Comparison of ENCODE assay signal across 10 cellular contexts in genomic region chr3:134236505-134236904, GRCh38. TPM values are rescaled to one million over a fixed set of nuclear protein-coding genes. Genes with fewer than 3 reads are reported as not detected.
DNase-seq lines count a peak whose midpoint lies in the region; ATAC-seq and TF ChIP-seq lines count a peak whose summit lies in the region.
"Had no signal": no experiment of that assay in that cellular context is flagged by ENCODE, and none has a peak within 500 bp of the region (broad histone marks: within the 10 kb centered on the region; RNA-seq: fewer than 3 reads in every experiment).

No MANE protein-coding gene starts in this region.

- no peaks in the 10 kb centered on the region for H3K9me3 ChIP-seq in transverse colon
- H3K9me3 ChIP-seq in mesenchymal stem cell (ENCODE audit: control insufficient read depth, low read length), result no peaks in the 10 kb centered on the region

- H4K91ac ChIP-seq in mesenchymal stem cell (ENCODE audit: low read length), result no peak overlapping the region

- in situ Hi-C loops in transverse colon (cut with MboI; ENCODE audit: low pct_ligation_motif_present in 1 of 4, low pct_unique_long_range_greater_than_20kb in 1 of 4, low sequenced_read_pairs in 3 of 4), result no loop called here

- H3K14ac ChIP-seq in mesenchymal stem cell (ENCODE audit: low read length in 2 of 2), result no peak overlapping the region

- peaks cover 2% of the 10 kb centered on the region for H3K79me1 ChIP-seq in mesenchymal stem cell (replicated peaks; ENCODE audit: low read length, poor library complexity, severe bottlenecking)

- no peak overlapping the region for H4K8ac ChIP-seq in mesenchymal stem cell (ENCODE audit: low read length)

- intact Hi-C loops in activated CD8-positive, alpha-beta T cell treated with anti-CD3 and anti-CD28 coated beads for 36 hours (cut with micrococcal nuclease), result no loop called here
- intact Hi-C loops in Right ventricle myocardium superior (cut with DNase I) (no loop called here), transverse colon (cut with DNase I; ENCODE audit: low total_unique reads) (no loop called here)

- no peak overlapping the region for H2AFZ ChIP-seq in mesenchymal stem cell (ENCODE audit: low read depth, low read length)

- H3K4me3 ChIP-seq in transverse colon, result no peak overlapping the region
- no peak overlapping the region for H3K4me3 ChIP-seq in mesenchymal stem cell (ENCODE audit: insufficient read depth in 1 of 2, low read depth in 1 of 2, low read length in 2 of 2)

- TF ChIP-seq POLR2A in transverse colon (IDR thresholded peaks at IDR 0.05), result no peak

- H2BK120ac ChIP-seq in mesenchymal stem cell (ENCODE audit: low read depth, low read length), result no peak overlapping the region

- H3K27me3 ChIP-seq in transverse colon (no peaks in the 10 kb centered on the region), mesenchymal stem cell (ENCODE audit: control insufficient read depth in 1 of 2, insufficient read depth in 1 of 2, low read length in 2 of 2) (no peaks in the 10 kb centered on the region)

- WGBS in transverse colon (ENCODE audit: low coverage in 1 of 2), 2 donors, result 38 to 46% methylated on average over 2 of the region's 2 CpGs
- 100% methylated on average over 1 of the region's 2 CpGs for WGBS in mesenchymal stem cell

- no peak for DNase-seq in activated CD8-positive, alpha-beta T cell treated with anti-CD3 and anti-CD28 coated beads for 36 hours
- no peak for DNase-seq in activated CD8-positive, alpha-beta T cell treated with anti-CD3 and anti-CD28 coated beads, Interleukin-2, amount 10 ng/mL, durations not matched to agents 7 days and 5 days
- DNase-seq in Right ventricle myocardium superior (no peak), transverse colon (no peak), iPS-NIHi11 (ENCODE audit: low spot score) (no peak), mesenchymal stem cell (no peak), midbrain (lab: John Stamatoyannopoulos, UW) (no peak)
- DNase-seq: SHP77 had no signal

- H2BK15ac ChIP-seq in mesenchymal stem cell (ENCODE audit: low read depth, poor library complexity, severe bottlenecking), result no peak overlapping the region

- no peak for TF ChIP-seq CTCF in activated CD8-positive, alpha-beta T cell treated with anti-CD3 and anti-CD28 coated beads for 36 hours (IDR thresholded peaks at IDR 0.05)
- no peak for TF ChIP-seq CTCF in transverse colon (IDR thresholded peaks at IDR 0.05)

- no peak for TF ChIP-seq EP300 in transverse colon (IDR thresholded peaks at IDR 0.05; ENCODE audit: low read depth)

- H3K36me3 ChIP-seq in transverse colon (no peaks in the 10 kb centered on the region), mesenchymal stem cell (ENCODE audit: control insufficient read depth in 1 of 2, insufficient read depth in 2 of 2, low read depth in 1 of 2, low read length in 2 of 2) (no peaks in the 10 kb centered on the region)

- H3K18ac ChIP-seq in mesenchymal stem cell (ENCODE audit: low read depth in 1 of 2, low read length in 2 of 2), result no peak overlapping the region

- ATAC-seq in activated CD8-positive, alpha-beta T cell treated with anti-CD3 and anti-CD28 coated beads for 36 hours, result peak; percentile 11
- ATAC-seq in activated CD8-positive, alpha-beta T cell treated with anti-CD3 and anti-CD28 coated beads, Interleukin-2, amount 10 ng/mL, durations not matched to agents 7 days and 5 days, result no peak
- ATAC-seq in HG03354 (IDR thresholded peaks at IDR 0.05; ENCODE audit: poor library complexity, severe bottlenecking, unreplicated experiment), result peak; percentile 73
- ATAC-seq in Right ventricle myocardium superior (ENCODE audit: poor library complexity), result peak; percentile 45

- peaks cover 4% of the 10 kb centered on the region for H3K36me3 Mint-ChIP-seq in activated CD8-positive, alpha-beta T cell treated with anti-CD3 and anti-CD28 coated beads for 36 hours (ENCODE audit: low read depth)
- H3K36me3 Mint-ChIP-seq in activated CD8-positive, alpha-beta T cell treated with anti-CD3 and anti-CD28 coated beads, Interleukin-2, amount 10 ng/mL, durations not matched to agents 7 days and 5 days (ENCODE audit: low read depth), result no peaks in the 10 kb centered on the region

- peaks cover 6 to 75% (median 38%) of the 10 kb centered on the region in 4 donors for H3K4me1 ChIP-seq in transverse colon
- peaks cover 2% of the 10 kb centered on the region for H3K4me1 ChIP-seq in mesenchymal stem cell (ENCODE audit: control insufficient read depth, insufficient read depth, low read depth, low read length)

- peaks cover 78% of the 10 kb centered on the region for H3K4me1 Mint-ChIP-seq in activated CD8-positive, alpha-beta T cell treated with anti-CD3 and anti-CD28 coated beads for 36 hours (ENCODE audit: low read depth)
- H3K4me1 Mint-ChIP-seq in activated CD8-positive, alpha-beta T cell treated with anti-CD3 and anti-CD28 coated beads, Interleukin-2, amount 10 ng/mL, durations not matched to agents 7 days and 5 days (ENCODE audit: low read depth), result peaks cover 29% of the 10 kb centered on the region

- H3K27ac Mint-ChIP-seq in activated CD8-positive, alpha-beta T cell treated with anti-CD3 and anti-CD28 coated beads for 36 hours, result peak overlapping the region; percentile 2
- H3K27ac Mint-ChIP-seq in activated CD8-positive, alpha-beta T cell treated with anti-CD3 and anti-CD28 coated beads, Interleukin-2, amount 10 ng/mL, durations not matched to agents 7 days and 5 days, result no peak overlapping the region

- H2BK5ac ChIP-seq in mesenchymal stem cell (ENCODE audit: low read depth, low read length, poor library complexity, severe bottlenecking), result no peak overlapping the region

- no peak overlapping the region for H3K23ac ChIP-seq in mesenchymal stem cell (ENCODE audit: low read length in 2 of 2)

- no peak overlapping the region for H2BK12ac ChIP-seq in mesenchymal stem cell (ENCODE audit: low read length in 2 of 2)

- no peaks in the 10 kb centered on the region for H3K27me3 Mint-ChIP-seq in activated CD8-positive, alpha-beta T cell treated with anti-CD3 and anti-CD28 coated beads for 36 hours
- peaks cover 3% of the 10 kb centered on the region for H3K27me3 Mint-ChIP-seq in activated CD8-positive, alpha-beta T cell treated with anti-CD3 and anti-CD28 coated beads, Interleukin-2, amount 10 ng/mL, durations not matched to agents 7 days and 5 days (ENCODE audit: low read depth)

- peaks cover 2% of the 10 kb centered on the region for H3K9me3 Mint-ChIP-seq in activated CD8-positive, alpha-beta T cell treated with anti-CD3 and anti-CD28 coated beads for 36 hours
- H3K9me3 Mint-ChIP-seq in activated CD8-positive, alpha-beta T cell treated with anti-CD3 and anti-CD28 coated beads, Interleukin-2, amount 10 ng/mL, durations not matched to agents 7 days and 5 days (ENCODE audit: insufficient read depth), result no peaks in the 10 kb centered on the region

- H3K4ac ChIP-seq in mesenchymal stem cell (ENCODE audit: low read depth in 1 of 2, low read length in 2 of 2), result no peak overlapping the region

- peak overlapping the region; percentile 5 for H3K4me3 Mint-ChIP-seq in activated CD8-positive, alpha-beta T cell treated with anti-CD3 and anti-CD28 coated beads for 36 hours
- no peak overlapping the region for H3K4me3 Mint-ChIP-seq in activated CD8-positive, alpha-beta T cell treated with anti-CD3 and anti-CD28 coated beads, Interleukin-2, amount 10 ng/mL, durations not matched to agents 7 days and 5 days

- H2AK5ac ChIP-seq in mesenchymal stem cell (ENCODE audit: low read length, severe bottlenecking), result no peak overlapping the region

- CTCF ChIA-PET in activated CD8-positive, alpha-beta T cell treated with anti-CD3 and anti-CD28 coated beads for 36 hours (lab: Charles Lee), result interaction anchor here (0.9 to 4.0 kb wide), 4 partner anchors 12 to 237 kb away, joined by 3 to 26 read pairs (median 4); no protein-coding TSS in a partner anchor
- CTCF ChIA-PET in activated CD8-positive, alpha-beta T cell treated with anti-CD3 and anti-CD28 coated beads, Interleukin-2, amount 10 ng/mL, durations not matched to agents 7 days and 5 days (lab: Charles Lee), result interaction anchor here (1.2 to 1.6 kb wide), 4 partner anchors 14 to 71 kb away, joined by 3 to 11 read pairs (median 4); no protein-coding TSS in a partner anchor

- no peak overlapping the region for H3K4me2 ChIP-seq in mesenchymal stem cell (ENCODE audit: low read length, poor library complexity, severe bottlenecking)
- H3K4me2 ChIP-seq: KMS-11 had no signal

- POLR2A ChIA-PET in activated CD8-positive, alpha-beta T cell treated with anti-CD3 and anti-CD28 coated beads for 36 hours (lab: Charles Lee), result interaction anchor here (1.0 to 6.2 kb wide), 3 partner anchors 14 to 250 kb away, joined by 3 to 37 read pairs (median 3); partner anchors contain the start of genes CEP63 and RYK
- POLR2A ChIA-PET in activated CD8-positive, alpha-beta T cell treated with anti-CD3 and anti-CD28 coated beads, Interleukin-2, amount 10 ng/mL, durations not matched to agents 7 days and 5 days (lab: Charles Lee), result interaction anchor here (1.6 kb wide), 1 partner anchor 14 kb away, joined by 3 read pairs; the partner anchor contains the start of gene RYK

- peak overlapping the region; percentile 23 to 54 (median 30) for H3K27ac ChIP-seq in transverse colon
- no peak overlapping the region for H3K27ac ChIP-seq in mesenchymal stem cell (ENCODE audit: low read length, poor library complexity, severe bottlenecking)
- H3K27ac ChIP-seq: KMS-11 had no signal

- no peak overlapping the region for H3K9ac ChIP-seq in mesenchymal stem cell (ENCODE audit: low read length)
- H3K9ac ChIP-seq: KMS-11 had no signal

RNA-seq across cellular contexts. Expression of gene RYK, which starts 14.2 kb away (rescaled TPM):
- total RNA-seq in activated CD8-positive, alpha-beta T cell treated with anti-CD3 and anti-CD28 coated beads for 36 hours, result 10 to 100 TPM; 19.8 to 21.9 TPM
- 1 to 10 TPM; 6.9 to 9.4 TPM for total RNA-seq in activated CD8-positive, alpha-beta T cell treated with anti-CD3 and anti-CD28 coated beads, Interleukin-2, amount 10 ng/mL, durations not matched to agents 7 days and 5 days
- total RNA-seq in Right ventricle myocardium superior, result 34.2 TPM
- 10 to 100 TPM; 20.2 to 91.1 (median 61.6) TPM for total RNA-seq in transverse colon
- 44.0 TPM for polyA plus RNA-seq in mesenchymal stem cell (2013, experiment 1 of 2)
- polyA plus RNA-seq in mesenchymal stem cell (2013, experiment 2 of 2), result 43.8 TPM
